In genomic region chr6:10362300-10362699, GRCh38 we compare ENCODE assay signal across 9 cellular contexts. TPM values are rescaled to one million over a fixed set of nuclear protein-coding genes. Genes with fewer than 3 reads are reported as not detected.
"Had no signal": no experiment of that assay in that cellular context is flagged by ENCODE, and none has a peak within 500 bp of the region (broad histone marks: within the 10 kb centered on the region; RNA-seq: fewer than 3 reads in every experiment).

No MANE protein-coding gene starts in this region.

- H3K9ac ChIP-seq: KMS-11 had no signal

- FAIRE-seq: H1, H54 had no signal

- H3K4me1 Mint-ChIP-seq: GM23338, H9 had no signal

- DNase-seq: H9, HCEC 1CT, IMR-90, KBM-7 had no signal

- ATAC-seq: GM23338 had no signal

- H2AFZ ChIP-seq: GM23338 had no signal

- H3K4me3 ChIP-seq: GM23338 had no signal

- H3K27ac ChIP-seq: HL-60, KMS-11 had no signal

- H3K27ac Mint-ChIP-seq: GM23338, H9 had no signal

- H3K4me2 ChIP-seq: GM23338, KMS-11 had no signal

- H3K4me3 Mint-ChIP-seq: GM23338, H9 had no signal

RNA-seq across cellular contexts. Expression of gene TFAP2A, which starts 52.6 kb away (rescaled TPM):
- total RNA-seq: GM23338, H1 had no signal
- polyA plus RNA-seq: GM23338 had no signal
